In the genomic region with DNA sequence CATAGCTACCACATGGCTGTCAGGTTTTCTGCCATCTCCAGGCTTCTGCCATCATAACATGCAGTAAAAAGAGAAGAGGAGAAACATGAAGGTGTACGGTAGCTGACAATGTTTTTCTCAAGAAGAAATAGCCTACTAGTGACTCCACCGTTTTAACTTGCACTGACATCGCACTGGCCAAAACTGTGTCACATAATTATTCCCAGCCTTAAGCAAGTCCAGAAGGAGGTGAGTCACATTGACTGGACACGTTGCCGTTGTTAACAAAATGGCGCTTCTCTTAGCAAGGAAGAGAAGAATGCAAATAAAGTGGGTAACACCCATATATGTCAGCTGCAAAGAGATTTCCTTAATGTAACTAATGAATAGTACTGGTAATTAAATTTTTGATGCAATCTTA, we compare ENCODE assay signal across 1 cellular context.
TF ChIP-seq lines count a peak whose summit lies in the region.

No MANE protein-coding gene starts in this region.

TF ChIP-seq in H1, 55 proteins besides CTCF, POLR2A, EP300 and RAD21:
- TF ChIP-seq MAFK (IDR thresholded peaks at IDR 0.05; ENCODE audit: low read depth, low read length) (no peak), SUZ12 (IDR thresholded peaks at IDR 0.05; ENCODE audit: low read length) (no peak), NANOG (IDR thresholded peaks at IDR 0.05; ENCODE audit: insufficient read depth, low read depth, low read length, poor library complexity, severe bottlenecking) (no peak), RXRA (IDR thresholded peaks at IDR 0.05; ENCODE audit: insufficient read depth, low read depth, low read length) (no peak), CHD2 (IDR thresholded peaks at IDR 0.05; ENCODE audit: low read length) (no peak), BACH1 (IDR thresholded peaks at IDR 0.05; ENCODE audit: low read length) (no peak), TBP (IDR thresholded peaks at IDR 0.05; ENCODE audit: low read depth, low read length) (no peak), RBBP5 (IDR thresholded peaks at IDR 0.05; ENCODE audit: borderline replicate concordance, low read depth, low read length) (no peak), KDM1A (IDR thresholded peaks at IDR 0.05; ENCODE audit: borderline replicate concordance, low read length) (no peak)
- TF ChIP-seq, protein P1, sequence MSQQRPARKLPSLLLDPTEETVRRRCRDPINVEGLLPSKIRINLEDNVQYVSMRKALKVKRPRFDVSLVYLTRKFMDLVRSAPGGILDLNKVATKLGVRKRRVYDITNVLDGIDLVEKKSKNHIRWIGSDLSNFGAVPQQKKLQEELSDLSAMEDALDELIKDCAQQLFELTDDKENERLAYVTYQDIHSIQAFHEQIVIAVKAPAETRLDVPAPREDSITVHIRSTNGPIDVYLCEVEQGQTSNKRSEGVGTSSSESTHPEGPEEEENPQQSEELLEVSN (IDR thresholded peaks at IDR 0.05), result no peak
